ENCODE assay signal across 8 cellular contexts in the genomic region with DNA sequence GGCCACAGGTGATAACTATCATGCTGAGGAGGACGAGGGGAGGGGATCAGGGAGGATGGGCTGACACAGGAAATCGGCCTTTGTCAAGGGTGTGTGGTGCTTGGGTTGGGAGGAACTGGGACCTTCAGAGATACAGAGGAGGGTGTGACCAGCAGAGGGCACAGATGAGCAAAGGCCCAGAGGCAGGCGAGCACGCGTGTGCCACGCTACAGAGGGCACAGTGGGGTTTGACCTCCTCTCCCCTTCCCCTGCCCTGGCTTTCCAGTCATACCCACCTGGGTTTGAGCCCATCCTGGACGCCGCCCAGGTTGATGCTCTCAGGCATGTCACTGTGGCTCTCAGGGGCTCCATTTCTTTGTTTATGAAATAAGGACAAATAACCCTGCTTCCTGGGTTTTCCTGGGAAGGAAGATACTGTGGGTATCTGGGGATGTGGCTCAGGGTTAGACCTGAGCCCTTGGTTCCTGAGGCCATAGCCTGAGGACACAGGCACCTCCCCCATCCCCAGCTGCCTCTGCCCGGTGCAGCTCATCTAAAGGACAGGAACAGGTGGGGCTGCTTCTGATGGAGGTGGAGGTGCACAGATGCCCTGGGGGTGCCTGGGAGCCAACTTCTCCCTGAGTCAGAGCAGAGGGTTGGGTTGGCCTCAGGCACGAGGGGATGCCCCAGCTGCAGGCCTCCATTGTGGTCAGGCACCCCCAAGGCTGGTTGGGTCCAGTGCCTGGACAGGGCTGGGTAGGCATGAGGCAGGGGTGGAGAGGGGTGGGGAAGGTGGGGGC. TPM values are rescaled to one million over a fixed set of nuclear protein-coding genes. Genes with fewer than 3 reads are reported as not detected.
DNase-seq lines count a peak whose midpoint lies in the region; ATAC-seq and TF ChIP-seq lines count a peak whose summit lies in the region.

No MANE protein-coding gene starts in this region.

- DNase-seq in AG10803 (ENCODE audit: low read depth), result peak; percentile 54
- peak; percentile 80 for DNase-seq in SK-MEL-5 (ENCODE audit: low read depth, low spot score)
- peak; percentile 85 for DNase-seq in activated naive CD4-positive, alpha-beta T cell treated with Interleukin-2 at 50 U/mL for 16 hours
- peak; percentile 89 for DNase-seq in Right ventricle myocardium inferior (ENCODE audit: missing footprints)
- DNase-seq in prostate gland (ENCODE audit: low spot score), result peak; percentile 68
- DNase-seq in NCI-H2196 (lab: John Stamatoyannopoulos, UW; ENCODE audit: unreplicated experiment), result no peak

- no peak for TF ChIP-seq POLR2A in prostate gland (IDR thresholded peaks at IDR 0.05)

- intact Hi-C loops in Right ventricle myocardium inferior (cut with DNase I), result loop anchor here (5.0 kb wide), 2 partner anchors 108 to 123 kb away; a partner anchor contains a TSS
- intact Hi-C loops in prostate gland (cut with DNase I), result loop anchor here (5.0 kb wide), 2 partner anchors 73 to 173 kb away; a partner anchor contains a TSS

- peak; percentile 95 for TF ChIP-seq CTCF in AG10803 (conservative IDR thresholded peaks at IDR 0.05; ENCODE audit: low read length)
- peak; percentile 18 to 78 (median 60) for TF ChIP-seq CTCF in prostate gland (IDR thresholded peaks at IDR 0.05)

- H3K27ac ChIP-seq in prostate gland, result no peak overlapping the region

- WGBS in prostate gland, result 58% methylated on average over 10 of the region's 10 CpGs

- no peaks in the 10 kb centered on the region for H3K4me1 ChIP-seq in prostate gland (replicated peaks)

- ATAC-seq in GM18868 (IDR thresholded peaks at IDR 0.05; ENCODE audit: unreplicated experiment) (peak; percentile 61), HG03469 (IDR thresholded peaks at IDR 0.05; ENCODE audit: unreplicated experiment) (peak; percentile 50), Right ventricle myocardium inferior (peak; percentile 89)

- H3K9me3 ChIP-seq in prostate gland, result no peaks in the 10 kb centered on the region

- no peaks in the 10 kb centered on the region for H3K36me3 ChIP-seq in prostate gland

- no peaks in the 10 kb centered on the region for H3K27me3 ChIP-seq in prostate gland (replicated peaks; ENCODE audit: insufficient read depth)

- H3K4me3 ChIP-seq in AG10803 (ENCODE audit: low read length), result no peak overlapping the region
- no peak overlapping the region for H3K4me3 ChIP-seq in prostate gland

- in situ Hi-C loops in SK-MEL-5 (cut with HindIII; ENCODE audit: low pct_unique_long_range_greater_than_20kb, low sequenced_read_pairs), result no loop called here

RNA-seq across cellular contexts. Expression of a gene that starts 51.8 kb away (rescaled TPM):
- 1.4 TPM in 1 of 2 replicates, not detected in the other for total RNA-seq in SK-MEL-5 (2014; rRNA removed; shearing (Covaris generic))
- polyA plus RNA-seq in SK-MEL-5 (2015; cell fraction: cytosol; rRNA removed), result 0.65 and 1.2 TPM in 2 replicates
- polyA plus RNA-seq in SK-MEL-5 (2015; cell fraction: nucleus; rRNA removed), result 0.09 TPM in 1 of 2 replicates, not detected in the other
- total RNA-seq in Right ventricle myocardium inferior (2.4 TPM), prostate gland (under 1 TPM; 0.14 to 0.51 TPM)
